In the genomic region with DNA sequence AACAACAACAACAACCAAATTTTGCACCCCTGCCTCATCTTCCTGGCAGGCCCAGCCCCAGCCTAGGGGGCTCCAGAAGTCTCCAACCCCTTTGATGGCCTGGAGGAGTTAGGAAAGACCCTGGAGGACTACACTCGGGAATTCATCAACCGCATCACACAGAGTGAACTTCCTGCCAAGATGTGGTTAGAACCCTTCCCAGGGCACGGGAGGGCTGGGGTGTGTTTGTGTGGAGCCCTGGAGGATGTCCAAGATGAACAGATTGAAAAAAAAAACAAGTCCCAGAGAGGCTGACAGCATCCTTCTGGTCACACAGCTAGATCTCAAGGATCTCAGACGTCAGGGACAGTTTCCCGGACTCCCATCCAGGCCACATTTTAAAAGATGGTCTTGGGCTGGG, we compare ENCODE assay signal across 11 cellular contexts. TPM values are rescaled to one million over a fixed set of nuclear protein-coding genes. Genes with fewer than 3 reads are reported as not detected.
A peak's percentile ranks its signal among the peaks of the same experiment; 100 is the strongest.
DNase-seq lines count a peak whose midpoint lies in the region; ATAC-seq and TF ChIP-seq lines count a peak whose summit lies in the region.
"Had no signal": no experiment of that assay in that cellular context is flagged by ENCODE, and none has a peak within 500 bp of the region (broad histone marks: within the 10 kb centered on the region; RNA-seq: fewer than 3 reads in every experiment).

No MANE protein-coding gene starts in this region.

- H2AFZ ChIP-seq in SK-N-SH (ENCODE audit: low read depth): no peak overlapping the region

- intact Hi-C loops in vagina (cut with DNase I): no loop called here

- CTCF ChIA-PET in SK-N-SH (lab: Yijun Ruan, JAX): interaction anchor here (1.0 kb wide), 1 partner anchor 25 kb away, joined by 3 read pairs; no protein-coding TSS in a partner anchor

- H3K36me3 ChIP-seq in SK-N-SH (replicated peaks in 1 of 2; ENCODE audit: control insufficient read depth in 1 of 2, insufficient read depth in 2 of 2, low read length in 1 of 2): no peaks in the 10 kb centered on the region
- H3K36me3 ChIP-seq in vagina: no peaks in the 10 kb centered on the region
- no peaks in the 10 kb centered on the region for H3K36me3 ChIP-seq in HAP-1 (replicated peaks)
- H3K36me3 ChIP-seq: right atrium auricular region had no signal

- DNase-seq in SK-N-SH: peak; percentile 2
- DNase-seq in astrocyte of the spinal cord (ENCODE audit: low read depth, low spot score): peak; percentile 63
- peak; percentile 60 for DNase-seq in iris pigment epithelial cell (ENCODE audit: low read depth)
- no peak for DNase-seq in vagina (ENCODE audit: extremely low spot score in 2 of 2)
- no peak for DNase-seq in HAP-1 (ENCODE audit: low spot score in 2 of 2)
- DNase-seq in NCI-H69 (lab: John Stamatoyannopoulos, UW): no peak

- H4K20me1 ChIP-seq in SK-N-SH (ENCODE audit: insufficient read depth): no peaks in the 10 kb centered on the region

- no peaks in the 10 kb centered on the region for H3K9me2 ChIP-seq in SK-N-SH

- 0 out of 2 replicates have a peak overlapping the region, but pooled peaks have one; percentile 63 for H3K4me2 ChIP-seq in SK-N-SH

- TF ChIP-seq CTCF in SK-N-SH (IDR thresholded peaks at IDR 0.05) (no peak), astrocyte of the spinal cord (IDR thresholded peaks at IDR 0.05; ENCODE audit: low read depth, low read length) (no peak), vagina (IDR thresholded peaks at IDR 0.05) (no peak)

- H3K79me2 ChIP-seq in SK-N-SH (ENCODE audit: insufficient read depth): no peaks in the 10 kb centered on the region

- in situ Hi-C loops in astrocyte of the spinal cord (cut with HindIII; ENCODE audit: low sequenced_read_pairs) (no loop called here), HAP-1 (cut with MboI; ENCODE audit: low sequenced_read_pairs) (no loop called here)

- TF ChIP-seq RAD21 in SK-N-SH (IDR thresholded peaks at IDR 0.05; ENCODE audit: low read length): no peak

- 73% methylated on average over 5 of the region's 5 CpGs for WGBS in SK-N-SH (ENCODE audit: low lambda C conversion rate)

- H3K27ac ChIP-seq in SK-N-SH (ENCODE audit: low read depth in 2 of 2, low read length in 1 of 2) (no peak overlapping the region), vagina (peak overlapping the region; percentile 71)
- H3K27ac ChIP-seq: right atrium auricular region had no signal

- no peak overlapping the region for H3K9ac ChIP-seq in SK-N-SH

- no peak for TF ChIP-seq EP300 in SK-N-SH (IDR thresholded peaks at IDR 0.05; ENCODE audit: borderline replicate concordance in 1 of 2, low read depth in 1 of 2, low read length in 1 of 2)

- H3K4me1 ChIP-seq in SK-N-SH (ENCODE audit: control insufficient read depth in 1 of 2, insufficient read depth in 2 of 2, low read depth in 1 of 2, low read length in 1 of 2): no peaks in the 10 kb centered on the region; a peak in 1 of 4 replicates
- peaks cover 28% of the 10 kb centered on the region for H3K4me1 ChIP-seq in vagina
- peaks cover 10% of the 10 kb centered on the region; the same call in 1 of the 2 replicates for H3K4me1 ChIP-seq in HAP-1

- no peaks in the 10 kb centered on the region for H3F3A ChIP-seq in SK-N-SH (replicated peaks; ENCODE audit: insufficient read depth)

- TF ChIP-seq POLR2A in vagina (IDR thresholded peaks at IDR 0.05): no peak

- H3K9me3 ChIP-seq in SK-N-SH (no peaks in the 10 kb centered on the region), vagina (no peaks in the 10 kb centered on the region), HAP-1 (no peaks in the 10 kb centered on the region)
- H3K9me3 ChIP-seq: right atrium auricular region had no signal

- ATAC-seq in SK-N-SH treated with all-trans-retinoic acid at 6 μM for 48 hours (no peak), HG02623 (IDR thresholded peaks at IDR 0.05; ENCODE audit: unreplicated experiment) (no peak)

- 0 out of 2 replicates have a peak, but pooled peaks cover 14% of the 10 kb centered on the region for H3K27me3 ChIP-seq in SK-N-SH (ENCODE audit: insufficient read depth)
- no peaks in the 10 kb centered on the region for H3K27me3 ChIP-seq in vagina
- no peaks in the 10 kb centered on the region for H3K27me3 ChIP-seq in HAP-1 (ENCODE audit: low read depth)
- H3K27me3 ChIP-seq: right atrium auricular region had no signal

- no peak overlapping the region for H3K4me3 ChIP-seq in SK-N-SH (ENCODE audit: low read depth in 2 of 2, low read length in 1 of 2)
- no peak overlapping the region for H3K4me3 ChIP-seq in astrocyte of the spinal cord (ENCODE audit: low read depth, low read length)
- H3K4me3 ChIP-seq in vagina: no peak overlapping the region
- H3K4me3 ChIP-seq in HAP-1: no peak overlapping the region

- POLR2A ChIA-PET in SK-N-SH (lab: Yijun Ruan, JAX): no interaction called here

TF ChIP-seq in SK-N-SH, 30 proteins besides CTCF, POLR2A, EP300 and RAD21 (continues in another document):
- TF ChIP-seq, protein P1, sequence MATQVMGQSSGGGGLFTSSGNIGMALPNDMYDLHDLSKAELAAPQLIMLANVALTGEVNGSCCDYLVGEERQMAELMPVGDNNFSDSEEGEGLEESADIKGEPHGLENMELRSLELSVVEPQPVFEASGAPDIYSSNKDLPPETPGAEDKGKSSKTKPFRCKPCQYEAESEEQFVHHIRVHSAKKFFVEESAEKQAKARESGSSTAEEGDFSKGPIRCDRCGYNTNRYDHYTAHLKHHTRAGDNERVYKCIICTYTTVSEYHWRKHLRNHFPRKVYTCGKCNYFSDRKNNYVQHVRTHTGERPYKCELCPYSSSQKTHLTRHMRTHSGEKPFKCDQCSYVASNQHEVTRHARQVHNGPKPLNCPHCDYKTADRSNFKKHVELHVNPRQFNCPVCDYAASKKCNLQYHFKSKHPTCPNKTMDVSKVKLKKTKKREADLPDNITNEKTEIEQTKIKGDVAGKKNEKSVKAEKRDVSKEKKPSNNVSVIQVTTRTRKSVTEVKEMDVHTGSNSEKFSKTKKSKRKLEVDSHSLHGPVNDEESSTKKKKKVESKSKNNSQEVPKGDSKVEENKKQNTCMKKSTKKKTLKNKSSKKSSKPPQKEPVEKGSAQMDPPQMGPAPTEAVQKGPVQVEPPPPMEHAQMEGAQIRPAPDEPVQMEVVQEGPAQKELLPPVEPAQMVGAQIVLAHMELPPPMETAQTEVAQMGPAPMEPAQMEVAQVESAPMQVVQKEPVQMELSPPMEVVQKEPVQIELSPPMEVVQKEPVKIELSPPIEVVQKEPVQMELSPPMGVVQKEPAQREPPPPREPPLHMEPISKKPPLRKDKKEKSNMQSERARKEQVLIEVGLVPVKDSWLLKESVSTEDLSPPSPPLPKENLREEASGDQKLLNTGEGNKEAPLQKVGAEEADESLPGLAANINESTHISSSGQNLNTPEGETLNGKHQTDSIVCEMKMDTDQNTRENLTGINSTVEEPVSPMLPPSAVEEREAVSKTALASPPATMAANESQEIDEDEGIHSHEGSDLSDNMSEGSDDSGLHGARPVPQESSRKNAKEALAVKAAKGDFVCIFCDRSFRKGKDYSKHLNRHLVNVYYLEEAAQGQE (IDR thresholded peaks at IDR 0.05; ENCODE audit: low read depth, low read length): no peak
- no peak for TF ChIP-seq MXI1 (IDR thresholded peaks at IDR 0.05; ENCODE audit: low read depth, low read length)
- no peak for TF ChIP-seq EZH2phosphoT487 (IDR thresholded peaks at IDR 0.05; ENCODE audit: borderline replicate concordance, low read depth)

TF ChIP-seq in SK-N-SH treated with all-trans-retinoic acid at 6 μM for 48 hours, 23 proteins besides CTCF, POLR2A, EP300 and RAD21 (continues in another document):
- TF ChIP-seq PPARA (CRISPR knock-in tag; IDR thresholded peaks at IDR 0.05; ENCODE audit: borderline replicate concordance) (no peak), RARB (CRISPR knock-in tag; IDR thresholded peaks at IDR 0.05) (no peak), SNAI2 (CRISPR knock-in tag; IDR thresholded peaks at IDR 0.05) (no peak), TOX (CRISPR knock-in tag; IDR thresholded peaks at IDR 0.05; ENCODE audit: borderline replicate concordance) (no peak), ESRRG (CRISPR knock-in tag; IDR thresholded peaks at IDR 0.05) (no peak)
- TF ChIP-seq, protein P2, sequence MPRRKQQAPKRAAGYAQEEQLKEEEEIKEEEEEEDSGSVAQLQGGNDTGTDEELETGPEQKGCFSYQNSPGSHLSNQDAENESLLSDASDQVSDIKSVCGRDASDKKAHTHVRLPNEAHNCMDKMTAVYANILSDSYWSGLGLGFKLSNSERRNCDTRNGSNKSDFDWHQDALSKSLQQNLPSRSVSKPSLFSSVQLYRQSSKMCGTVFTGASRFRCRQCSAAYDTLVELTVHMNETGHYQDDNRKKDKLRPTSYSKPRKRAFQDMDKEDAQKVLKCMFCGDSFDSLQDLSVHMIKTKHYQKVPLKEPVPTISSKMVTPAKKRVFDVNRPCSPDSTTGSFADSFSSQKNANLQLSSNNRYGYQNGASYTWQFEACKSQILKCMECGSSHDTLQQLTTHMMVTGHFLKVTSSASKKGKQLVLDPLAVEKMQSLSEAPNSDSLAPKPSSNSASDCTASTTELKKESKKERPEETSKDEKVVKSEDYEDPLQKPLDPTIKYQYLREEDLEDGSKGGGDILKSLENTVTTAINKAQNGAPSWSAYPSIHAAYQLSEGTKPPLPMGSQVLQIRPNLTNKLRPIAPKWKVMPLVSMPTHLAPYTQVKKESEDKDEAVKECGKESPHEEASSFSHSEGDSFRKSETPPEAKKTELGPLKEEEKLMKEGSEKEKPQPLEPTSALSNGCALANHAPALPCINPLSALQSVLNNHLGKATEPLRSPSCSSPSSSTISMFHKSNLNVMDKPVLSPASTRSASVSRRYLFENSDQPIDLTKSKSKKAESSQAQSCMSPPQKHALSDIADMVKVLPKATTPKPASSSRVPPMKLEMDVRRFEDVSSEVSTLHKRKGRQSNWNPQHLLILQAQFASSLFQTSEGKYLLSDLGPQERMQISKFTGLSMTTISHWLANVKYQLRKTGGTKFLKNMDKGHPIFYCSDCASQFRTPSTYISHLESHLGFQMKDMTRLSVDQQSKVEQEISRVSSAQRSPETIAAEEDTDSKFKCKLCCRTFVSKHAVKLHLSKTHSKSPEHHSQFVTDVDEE (CRISPR knock-in tag; IDR thresholded peaks at IDR 0.05): no peak

RNA-seq across cellular contexts. Expression of a gene that starts 13.3 kb away (rescaled TPM):
- polyA plus RNA-seq in SK-N-SH (2012; rRNA removed): 0.73 and 2.7 TPM in 2 replicates
- polyA plus RNA-seq in SK-N-SH (2012; cell fraction: cytosol; rRNA removed): 0.98 and 1.0 TPM in 2 replicates
- polyA plus RNA-seq in SK-N-SH (2012; cell fraction: nucleus; rRNA removed): 0.21 and 2.9 TPM in 2 replicates
- total RNA-seq in vagina: 14.5 TPM
- total RNA-seq: natural killer cell treated with Interleukin-12 subunit alpha and Interleukin-12 subunit beta and Interleukin-15 and Interleukin-18, amount 100 ng/mL, for 72 hours had no signal

RNA-seq across cellular contexts. Expression of a gene that starts 14.3 kb away (rescaled TPM):
- not detected in 2 replicates for polyA plus RNA-seq in SK-N-SH (2012; rRNA removed)
- not detected in 2 replicates for polyA plus RNA-seq in SK-N-SH (2012; cell fraction: cytosol; rRNA removed)
- not detected in 2 replicates for polyA plus RNA-seq in SK-N-SH (2012; cell fraction: nucleus; rRNA removed)
- total RNA-seq in vagina: not detected
- total RNA-seq: natural killer cell treated with Interleukin-12 subunit alpha and Interleukin-12 subunit beta and Interleukin-15 and Interleukin-18, amount 100 ng/mL, for 72 hours; right atrium auricular region; SK-MEL-5 had no signal

RNA-seq across cellular contexts. Expression of a gene that starts 18.1 kb away (rescaled TPM):
- polyA plus RNA-seq in SK-N-SH (2012; rRNA removed): not detected in 2 replicates
- not detected in 2 replicates for polyA plus RNA-seq in SK-N-SH (2012; cell fraction: cytosol; rRNA removed)
- polyA plus RNA-seq in SK-N-SH (2012; cell fraction: nucleus; rRNA removed): not detected in 2 replicates
- total RNA-seq in vagina: not detected
- total RNA-seq: right atrium auricular region had no signal

RNA-seq across cellular contexts. Expression of a gene that starts 22.1 kb away (rescaled TPM):
- 56.0 and 65.7 TPM in 2 replicates for polyA plus RNA-seq in SK-N-SH (2012; rRNA removed)
- 35.0 and 48.7 TPM in 2 replicates for polyA plus RNA-seq in SK-N-SH (2012; cell fraction: cytosol; rRNA removed)
- polyA plus RNA-seq in SK-N-SH (2012; cell fraction: nucleus; rRNA removed): 58.4 and 73.3 TPM in 2 replicates
- 170 TPM for total RNA-seq in vagina

RNA-seq across cellular contexts. Expression of a gene that starts 27.4 kb away (rescaled TPM):
- polyA plus RNA-seq in SK-N-SH (2012; rRNA removed): 58.4 and 86.5 TPM in 2 replicates
- polyA plus RNA-seq in SK-N-SH (2012; cell fraction: cytosol; rRNA removed): 34.4 and 50.3 TPM in 2 replicates
- 123 and 136 TPM in 2 replicates for polyA plus RNA-seq in SK-N-SH (2012; cell fraction: nucleus; rRNA removed)
- 130 TPM for total RNA-seq in vagina

Comparison
In these comparisons a context has a peak if more than half of its experiments do, and no peak if none do; other contexts are left out.
1. DNase-seq: peak in SK-N-SH (single experiment), astrocyte of the spinal cord (single experiment) and iris pigment epithelial cell (single experiment); none in vagina (0 of 2), HAP-1 (0 of 2) and NCI-H69 (single experiment).